Comparison of ENCODE assay signal across 19 cellular contexts in genomic region chr12:90548595-90548994, GRCh38.
DNase-seq lines count a peak whose midpoint lies in the region; FAIRE-seq and TF ChIP-seq lines count a peak whose summit lies in the region.
"Had no signal": no experiment of that assay in that cellular context is flagged by ENCODE, and none has a peak within 500 bp of the region (broad histone marks: within the 10 kb centered on the region; RNA-seq: fewer than 3 reads in every experiment).

No MANE protein-coding gene starts in this region.

- TF ChIP-seq CTCF in D721Med (IDR thresholded peaks at IDR 0.05; ENCODE audit: insufficient read depth, missing control alignments), result no peak
- no peak for TF ChIP-seq CTCF in retinal pigment epithelial cell (conservative IDR thresholded peaks at IDR 0.05; ENCODE audit: low read depth, low read length)

- DNase-seq in D721Med (ENCODE audit: insufficient read length, low spot score), result no peak
- peak; percentile 21 for DNase-seq in NCI-H524 treated with DMSO at 0.1 percent for 48 hours (lab: John Stamatoyannopoulos, UW)
- DNase-seq in OCI-M1 (lab: John Stamatoyannopoulos, UW), result peak; percentile 32
- peak; percentile 76 for DNase-seq in retinal pigment epithelial cell (ENCODE audit: low read depth)
- no peak for DNase-seq in 8988T
- DNase-seq in HuH-7.5 (ENCODE audit: low spot score), result no peak
- no peak for DNase-seq in cerebellum (ENCODE audit: low spot score)
- DNase-seq: Caco-2; CD4-positive, CD25-positive, alpha-beta regulatory T cell; CD8-positive, alpha-beta T cell; DMS53; DMS79 treated with DMSO at 0.1 percent for 48 hours; GF-D8; GOT3; HFFc6 had no signal

- peak; percentile 48 for FAIRE-seq in D721Med (lab: Jason Lieb, UNC)
- FAIRE-seq: GM12891, GM18507, H54 had no signal

- no peak overlapping the region for H3K4me3 ChIP-seq in retinal pigment epithelial cell (ENCODE audit: low read length)
- H3K4me3 ChIP-seq: HAP-1 had no signal

Comparison
In these comparisons a context has a peak if more than half of its experiments do, and no peak if none do; other contexts are left out.
1. DNase-seq: peak in NCI-H524 treated with DMSO at 0.1 percent for 48 hours (single experiment), OCI-M1 (single experiment) and retinal pigment epithelial cell (single experiment); none in D721Med (single experiment), 8988T (single experiment), HuH-7.5 (single experiment) and cerebellum (single experiment).